Comparison of ENCODE assay signal across 15 cellular contexts in genomic region chr17:29221338-29221737, GRCh38. TPM values are rescaled to one million over a fixed set of nuclear protein-coding genes. Genes with fewer than 3 reads are reported as not detected.
"Had no signal": no experiment of that assay in that cellular context is flagged by ENCODE, and none has a peak within 500 bp of the region (broad histone marks: within the 10 kb centered on the region; RNA-seq: fewer than 3 reads in every experiment).

No MANE protein-coding gene starts in this region.

RNA-seq across cellular contexts. Expression of gene CRYBA1, which starts 25.3 kb away (rescaled TPM):
- total RNA-seq: stomach, subcutaneous adipose tissue, suprapubic skin, temporal lobe, testis, thoracic aorta, thyroid gland, tibial nerve, transverse colon, upper lobe of left lung, upper lobe of right lung, ureter, urinary bladder, uterus, vagina had no signal
- polyA plus RNA-seq: stomach, urinary bladder had no signal
